In the genomic region with DNA sequence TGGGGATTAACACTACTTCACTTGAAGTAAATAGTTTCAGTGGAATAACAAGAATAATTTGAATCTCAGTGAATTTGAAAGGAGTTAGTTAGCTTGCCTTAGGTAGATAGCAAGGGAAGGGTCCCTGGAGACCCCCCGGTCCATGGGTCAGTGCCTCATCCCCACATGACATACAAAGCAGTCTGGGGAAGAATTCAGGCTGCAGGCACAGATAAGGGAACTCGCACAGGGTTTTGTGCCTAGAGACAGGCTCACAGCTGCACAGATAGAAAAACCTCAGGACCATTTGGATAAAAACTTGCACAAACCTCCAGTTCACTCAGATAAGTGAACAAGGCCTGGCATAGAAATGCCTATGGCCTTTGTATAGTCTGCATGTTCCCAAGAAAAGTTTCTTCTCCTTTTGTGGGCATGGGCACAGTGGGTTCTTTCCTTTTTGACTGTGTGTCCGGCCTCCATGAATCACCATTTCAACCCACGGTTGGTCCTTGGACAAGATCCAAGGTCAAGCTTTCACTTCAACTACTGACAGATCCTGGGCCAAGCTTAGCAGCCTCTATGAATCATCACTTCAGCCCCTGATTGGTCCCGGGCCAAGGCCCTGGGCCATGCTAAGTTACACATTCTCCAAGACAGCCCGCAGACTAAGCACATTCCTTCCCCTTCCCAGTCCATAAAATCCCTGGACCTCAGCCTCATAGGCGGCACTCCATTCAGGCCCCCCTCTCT, we compare ENCODE assay signal across 1 cellular context.
TF ChIP-seq lines count a peak whose summit lies in the region.

No MANE protein-coding gene starts in this region.

TF ChIP-seq in K562, 482 proteins besides CTCF, POLR2A, EP300 and RAD21 (continued from another document):
- no peak for TF ChIP-seq ZNF318 (IDR thresholded peaks at IDR 0.05; ENCODE audit: borderline replicate concordance in 1 of 2, low read depth in 1 of 2)
- no peak for TF ChIP-seq NR2F6 (CRISPR knock-in tag; IDR thresholded peaks at IDR 0.05)
- no peak for TF ChIP-seq HOXB6 (CRISPR knock-in tag; IDR thresholded peaks at IDR 0.05; ENCODE audit: borderline replicate concordance)
- peak; percentile 53 for TF ChIP-seq MEIS2 (IDR thresholded peaks at IDR 0.05; ENCODE audit: partially characterized antibody)
- peak; percentile 79; the same call in 1 of the 2 replicates for TF ChIP-seq ZBTB7A (IDR thresholded peaks at IDR 0.05; ENCODE audit: borderline replicate concordance, control insufficient read depth, low read depth, low read length)
- TF ChIP-seq, protein P1, sequence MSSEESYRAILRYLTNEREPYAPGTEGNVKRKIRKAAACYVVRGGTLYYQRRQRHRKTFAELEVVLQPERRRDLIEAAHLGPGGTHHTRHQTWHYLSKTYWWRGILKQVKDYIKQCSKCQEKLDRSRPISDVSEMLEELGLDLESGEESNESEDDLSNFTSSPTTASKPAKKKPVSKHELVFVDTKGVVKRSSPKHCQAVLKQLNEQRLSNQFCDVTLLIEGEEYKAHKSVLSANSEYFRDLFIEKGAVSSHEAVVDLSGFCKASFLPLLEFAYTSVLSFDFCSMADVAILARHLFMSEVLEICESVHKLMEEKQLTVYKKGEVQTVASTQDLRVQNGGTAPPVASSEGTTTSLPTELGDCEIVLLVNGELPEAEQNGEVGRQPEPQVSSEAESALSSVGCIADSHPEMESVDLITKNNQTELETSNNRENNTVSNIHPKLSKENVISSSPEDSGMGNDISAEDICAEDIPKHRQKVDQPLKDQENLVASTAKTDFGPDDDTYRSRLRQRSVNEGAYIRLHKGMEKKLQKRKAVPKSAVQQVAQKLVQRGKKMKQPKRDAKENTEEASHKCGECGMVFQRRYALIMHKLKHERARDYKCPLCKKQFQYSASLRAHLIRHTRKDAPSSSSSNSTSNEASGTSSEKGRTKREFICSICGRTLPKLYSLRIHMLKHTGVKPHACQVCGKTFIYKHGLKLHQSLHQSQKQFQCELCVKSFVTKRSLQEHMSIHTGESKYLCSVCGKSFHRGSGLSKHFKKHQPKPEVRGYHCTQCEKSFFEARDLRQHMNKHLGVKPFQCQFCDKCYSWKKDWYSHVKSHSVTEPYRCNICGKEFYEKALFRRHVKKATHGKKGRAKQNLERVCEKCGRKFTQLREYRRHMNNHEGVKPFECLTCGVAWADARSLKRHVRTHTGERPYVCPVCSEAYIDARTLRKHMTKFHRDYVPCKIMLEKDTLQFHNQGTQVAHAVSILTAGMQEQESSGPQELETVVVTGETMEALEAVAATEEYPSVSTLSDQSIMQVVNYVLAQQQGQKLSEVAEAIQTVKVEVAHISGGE (CRISPR knock-in tag; IDR thresholded peaks at IDR 0.05), result no peak
- no peak for TF ChIP-seq MYC (IDR thresholded peaks at IDR 0.05; ENCODE audit: low read depth, low read length)
- no peak for TF ChIP-seq MYC (CRISPR knock-in tag; IDR thresholded peaks at IDR 0.05; ENCODE audit: borderline replicate concordance, low read depth)
- 0 out of 2 replicates have a peak, but pooled peaks have one; percentile 42 for TF ChIP-seq FOSL1 (tag; conservative IDR thresholded peaks at IDR 0.05)
